ENCODE assay signal across 8 cellular contexts in the genomic region with DNA sequence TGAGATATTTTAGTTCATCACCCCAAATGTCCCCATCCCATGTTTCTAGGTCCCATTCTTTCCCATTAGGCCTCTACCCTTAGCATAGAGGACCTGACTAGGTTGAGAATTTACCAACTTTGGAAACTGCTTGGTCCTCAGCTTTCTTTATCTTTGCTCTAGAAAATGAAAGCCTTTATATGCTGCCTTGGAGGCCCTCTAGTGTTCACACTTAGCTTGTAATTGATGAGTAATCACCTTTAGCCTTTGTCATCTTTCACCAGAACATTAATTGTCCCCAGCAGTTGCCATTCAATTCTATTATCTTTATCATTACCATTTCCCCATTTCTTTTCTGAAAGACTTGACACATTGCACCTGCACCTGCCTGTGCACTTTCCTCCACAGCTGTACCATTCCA.
DNase-seq lines count a peak whose midpoint lies in the region; ATAC-seq and TF ChIP-seq lines count a peak whose summit lies in the region.

No MANE protein-coding gene starts in this region.

- no peaks in the 10 kb centered on the region for H3K27me3 ChIP-seq in left lung

- H3K36me3 ChIP-seq in left lung: no peaks in the 10 kb centered on the region

- TF ChIP-seq CTCF in GM10248 (IDR thresholded peaks at IDR 0.05; ENCODE audit: control extremely low read depth, extremely low read depth, low read depth, missing control alignments) (peak; percentile 24), WI38 (IDR thresholded peaks at IDR 0.05; ENCODE audit: low read depth, low read length) (peak; percentile 26; the same call in 1 of the 2 replicates), left lung (IDR thresholded peaks at IDR 0.05) (peak in 1 of 2 donors; percentile 18)

- no peak overlapping the region for H3K27ac ChIP-seq in left lung

- H3K4me1 Mint-ChIP-seq in activated CD4-positive, alpha-beta memory T cell treated with anti-CD3 and anti-CD28 coated beads for 36 hours (ENCODE audit: low read depth): no peaks in the 10 kb centered on the region
- no peaks in the 10 kb centered on the region for H3K4me1 Mint-ChIP-seq in activated T-helper 1 cell treated with anti-CD3 and anti-CD28 coated beads, Interleukin-12 subunit alpha, Interleukin-12 subunit beta, Interleukin-2, Interleukin-4 antibody, amounts not matched to agents 30 ng/mL and 10 ng/mL and 1 ng/mL, durations not matched to agents 14 hours and 24 hours and 36 hours (ENCODE audit: low read depth)

- no peaks in the 10 kb centered on the region for H3K27me3 Mint-ChIP-seq in activated CD4-positive, alpha-beta memory T cell treated with anti-CD3 and anti-CD28 coated beads for 36 hours
- H3K27me3 Mint-ChIP-seq in activated T-helper 1 cell treated with anti-CD3 and anti-CD28 coated beads, Interleukin-12 subunit alpha, Interleukin-12 subunit beta, Interleukin-2, Interleukin-4 antibody, amounts not matched to agents 30 ng/mL and 10 ng/mL and 1 ng/mL, durations not matched to agents 14 hours and 24 hours and 36 hours (ENCODE audit: insufficient read depth): no peaks in the 10 kb centered on the region

- POLR2A ChIA-PET in GM10248 (lab: Yijun Ruan, JAX): no interaction called here
- POLR2A ChIA-PET in activated CD4-positive, alpha-beta memory T cell treated with anti-CD3 and anti-CD28 coated beads for 36 hours (lab: Charles Lee): no interaction called here

- no peak overlapping the region for H3K4me3 ChIP-seq in WI38 (ENCODE audit: low read depth, low read length)
- H3K4me3 ChIP-seq in left lung: no peak overlapping the region

- H3K9me3 Mint-ChIP-seq in activated CD4-positive, alpha-beta memory T cell treated with anti-CD3 and anti-CD28 coated beads for 36 hours: no peaks in the 10 kb centered on the region
- H3K9me3 Mint-ChIP-seq in activated T-helper 1 cell treated with anti-CD3 and anti-CD28 coated beads, Interleukin-12 subunit alpha, Interleukin-12 subunit beta, Interleukin-2, Interleukin-4 antibody, amounts not matched to agents 30 ng/mL and 10 ng/mL and 1 ng/mL, durations not matched to agents 14 hours and 24 hours and 36 hours: no peaks in the 10 kb centered on the region

- no peak for DNase-seq in GM10248 (ENCODE audit: extremely low spot score)
- DNase-seq in left lung: no peak
- no peak for DNase-seq in activated CD4-positive, alpha-beta memory T cell treated with anti-CD3 and anti-CD28 coated beads for 36 hours
- DNase-seq in activated T-helper 1 cell treated with anti-CD3 and anti-CD28 coated beads, Interleukin-12 subunit alpha, Interleukin-12 subunit beta, Interleukin-2, Interleukin-4 antibody, amounts not matched to agents 30 ng/mL and 10 ng/mL and 1 ng/mL, durations not matched to agents 14 hours and 24 hours and 36 hours (ENCODE audit: low spot score): no peak
- DNase-seq in NCI-H2171 treated with DMSO at 0.1 percent for 48 hours (lab: John Stamatoyannopoulos, UW): no peak
- DNase-seq in activated CD4-positive, alpha-beta T cell treated with anti-CD3 and anti-CD28 coated beads for 4 hours: no peak

- intact Hi-C loops in left lung (cut with DNase I): no loop called here
- intact Hi-C loops in activated CD4-positive, alpha-beta memory T cell treated with anti-CD3 and anti-CD28 coated beads for 36 hours (cut with micrococcal nuclease): no loop called here
- intact Hi-C loops in activated T-helper 1 cell treated with anti-CD3 and anti-CD28 coated beads, Interleukin-12 subunit alpha, Interleukin-12 subunit beta, Interleukin-2, Interleukin-4 antibody, amounts not matched to agents 30 ng/mL and 10 ng/mL and 1 ng/mL, durations not matched to agents 14 hours and 24 hours and 36 hours (cut with micrococcal nuclease): no loop called here

- no peaks in the 10 kb centered on the region for H3K4me1 ChIP-seq in left lung

- H3K36me3 Mint-ChIP-seq in activated CD4-positive, alpha-beta memory T cell treated with anti-CD3 and anti-CD28 coated beads for 36 hours: no peaks in the 10 kb centered on the region
- no peaks in the 10 kb centered on the region for H3K36me3 Mint-ChIP-seq in activated T-helper 1 cell treated with anti-CD3 and anti-CD28 coated beads, Interleukin-12 subunit alpha, Interleukin-12 subunit beta, Interleukin-2, Interleukin-4 antibody, amounts not matched to agents 30 ng/mL and 10 ng/mL and 1 ng/mL, durations not matched to agents 14 hours and 24 hours and 36 hours (ENCODE audit: low read depth)

- no peaks in the 10 kb centered on the region for H3K9me3 ChIP-seq in left lung

- no peak overlapping the region for H3K27ac Mint-ChIP-seq in activated CD4-positive, alpha-beta memory T cell treated with anti-CD3 and anti-CD28 coated beads for 36 hours
- H3K27ac Mint-ChIP-seq in activated T-helper 1 cell treated with anti-CD3 and anti-CD28 coated beads, Interleukin-12 subunit alpha, Interleukin-12 subunit beta, Interleukin-2, Interleukin-4 antibody, amounts not matched to agents 30 ng/mL and 10 ng/mL and 1 ng/mL, durations not matched to agents 14 hours and 24 hours and 36 hours: no peak overlapping the region

- ATAC-seq in HG03060 (IDR thresholded peaks at IDR 0.05; ENCODE audit: low read depth, unreplicated experiment) (peak; percentile 58), left lung (peak; percentile 88)

- CTCF ChIA-PET in GM10248 (lab: Yijun Ruan, JAX): interaction anchor here (0.8 to 1.8 kb wide), 5 partner anchors 9 to 85 kb away, joined by 3 to 6 read pairs (median 3); no protein-coding TSS in a partner anchor
- CTCF ChIA-PET in activated CD4-positive, alpha-beta memory T cell treated with anti-CD3 and anti-CD28 coated beads for 36 hours (lab: Charles Lee): interaction anchor here (0.5 to 0.6 kb wide), 2 partner anchors 421 to 587 kb away, joined by 3 read pairs; no protein-coding TSS in a partner anchor

- no peak overlapping the region for H3K4me3 Mint-ChIP-seq in activated CD4-positive, alpha-beta memory T cell treated with anti-CD3 and anti-CD28 coated beads for 36 hours
- no peak overlapping the region for H3K4me3 Mint-ChIP-seq in activated T-helper 1 cell treated with anti-CD3 and anti-CD28 coated beads, Interleukin-12 subunit alpha, Interleukin-12 subunit beta, Interleukin-2, Interleukin-4 antibody, amounts not matched to agents 30 ng/mL and 10 ng/mL and 1 ng/mL, durations not matched to agents 14 hours and 24 hours and 36 hours
